11 cellular contexts compared by ENCODE assay signal in the genomic region with DNA sequence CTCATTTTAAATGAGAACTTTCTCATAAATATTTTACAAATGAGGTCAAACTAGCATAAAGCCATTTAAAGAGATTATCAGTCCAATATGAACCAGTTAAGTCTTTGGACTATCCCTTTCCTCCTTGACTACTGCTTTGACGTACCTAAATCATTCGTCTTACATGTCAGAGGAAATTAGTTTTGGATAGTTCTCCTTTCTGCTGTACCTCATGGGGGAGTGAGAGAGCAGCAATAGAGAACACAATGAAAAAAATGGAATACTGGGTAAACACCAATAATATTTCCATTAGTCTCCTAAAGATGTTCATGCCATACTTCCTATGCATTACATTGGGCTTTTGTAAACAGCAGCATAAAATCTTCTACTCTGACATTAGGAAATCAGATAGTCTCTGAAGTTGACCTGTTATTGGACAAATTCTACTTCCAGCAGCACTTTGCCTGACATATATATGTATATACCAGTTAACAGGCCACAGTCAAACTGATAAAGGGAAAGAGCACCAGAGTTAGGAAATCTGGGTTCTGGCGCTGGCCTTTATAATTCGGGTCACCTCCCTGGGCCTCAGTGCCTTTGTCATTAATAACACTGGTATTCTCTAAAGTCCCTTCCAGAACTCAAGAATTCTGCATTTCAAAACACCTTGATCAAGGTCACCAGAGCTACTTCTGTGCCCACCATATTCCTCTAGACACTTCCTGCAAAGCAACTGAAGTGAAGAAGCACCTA. TPM values are rescaled to one million over a fixed set of nuclear protein-coding genes. Genes with fewer than 3 reads are reported as not detected.
DNase-seq lines count a peak whose midpoint lies in the region; ATAC-seq, FAIRE-seq and TF ChIP-seq lines count a peak whose summit lies in the region.
"Had no signal": no experiment of that assay in that cellular context is flagged by ENCODE, and none has a peak within 500 bp of the region (broad histone marks: within the 10 kb centered on the region; RNA-seq: fewer than 3 reads in every experiment).

No MANE protein-coding gene starts in this region.

- H3K9ac ChIP-seq in GM12878 (ENCODE audit: control insufficient read depth, insufficient read depth, low read length), result no peak overlapping the region

- RAD21 ChIA-PET in GM12878 (lab: Charles Lee; ENCODE audit: unreplicated experiment), result interaction anchor here (0.8 to 1.6 kb wide), 4 partner anchors 34 to 156 kb away, joined by 3 to 6 read pairs (median 3); a partner anchor contains a TSS

- DNase-seq in BE2C (no peak), HT-29 (ENCODE audit: low spot score) (peak; percentile 23), GM12878 (ENCODE audit: low read depth, low spot score) (no peak), medulla oblongata (ENCODE audit: extremely low spot score) (peak; percentile 30), DMS114 treated with DMSO at 0.1 percent for 48 hours (lab: John Stamatoyannopoulos, UW; ENCODE audit: unreplicated experiment) (no peak)
- DNase-seq in stimulated activated CD8-positive, alpha-beta memory T cell treated with anti-CD3 and anti-CD28 coated beads, Interleukin-4, amount 100 ng/mL, for 48 hours, result no peak
- DNase-seq: esophagus squamous epithelium, NCI-H524 treated with DMSO at 0.1 percent for 48 hours had no signal

- no peaks in the 10 kb centered on the region for H3K9me3 ChIP-seq in BE2C
- no peaks in the 10 kb centered on the region; the same call in 2 of the 3 replicates for H3K9me3 ChIP-seq in GM12878 (replicated peaks; ENCODE audit: control insufficient read depth, insufficient read depth, low read length)
- H3K9me3 ChIP-seq: esophagus squamous epithelium had no signal

- H4K20me1 ChIP-seq in GM12878 (ENCODE audit: control insufficient read depth, insufficient read depth), result no peaks in the 10 kb centered on the region

- peak; percentile 66 for TF ChIP-seq CTCF in BE2C (IDR thresholded peaks at IDR 0.05; ENCODE audit: low read depth, low read length)
- TF ChIP-seq CTCF in GM12878 (IDR thresholded peaks at IDR 0.05 in 2 of 3, conservative IDR thresholded peaks at IDR 0.05 in 1 of 3; ENCODE audit: control insufficient read depth in 2 of 3, extremely low read depth in 1 of 3, insufficient read depth in 1 of 3, low read depth in 3 of 3, low read length in 3 of 3), result peak in 2 of 3 experiments; percentile 12 to 45; a peak in 4 of 6 replicates

- H3K27me3 ChIP-seq in BE2C (no peaks in the 10 kb centered on the region), GM12878 (replicated peaks in 1 of 2; ENCODE audit: control insufficient read depth in 2 of 2, insufficient read depth in 2 of 2, low read length in 1 of 2) (no peaks in the 10 kb centered on the region)
- H3K27me3 ChIP-seq: esophagus squamous epithelium had no signal

- TF ChIP-seq POLR2A in GM12878 (IDR thresholded peaks at IDR 0.05; ENCODE audit: low read depth, low read length), result no peak

- no TSS peak for BruUV-seq in GM12878 (replicated peaks; lab: Mats Ljungman, UMichigan)

- H3K4me1 ChIP-seq in BE2C, result peaks cover 11% of the 10 kb centered on the region; the same call in 1 of the 2 replicates
- H3K4me1 ChIP-seq in GM12878 (ENCODE audit: control insufficient read depth, insufficient read depth, low read length), result no peaks in the 10 kb centered on the region
- H3K4me1 ChIP-seq: esophagus squamous epithelium had no signal

- H3K27ac ChIP-seq in GM12878 (ENCODE audit: control insufficient read depth, insufficient read depth), result no peak overlapping the region
- H3K27ac ChIP-seq: esophagus squamous epithelium had no signal

- SMC1A ChIA-PET in GM12878 (lab: Charles Lee; ENCODE audit: uncharacterized antibody, unreplicated experiment), result interaction anchor here (0.6 to 3.0 kb wide), 12 partner anchors 12 to 156 kb away, joined by 3 to 8 read pairs (median 3); a partner anchor contains a TSS

- CTCF ChIA-PET in GM12878 (lab: Yijun Ruan, JAX), result interaction anchor here (0.7 to 2.4 kb wide), 6 partner anchors 9 to 156 kb away, joined by 3 to 9 read pairs (median 5); no protein-coding TSS in a partner anchor

- intact Hi-C loops in GM12878 (cut with micrococcal nuclease; ENCODE audit: unreplicated experiment), result no loop called here

- TF ChIP-seq RAD21 in GM12878 (IDR thresholded peaks at IDR 0.05; ENCODE audit: insufficient read depth, low read depth, low read length), result peak; percentile 51

- POLR2A ChIA-PET in GM12878 (lab: Charles Lee), result interaction anchor here (0.5 to 1.2 kb wide), 4 partner anchors 21 to 150 kb away, joined by 3 read pairs; no protein-coding TSS in a partner anchor

- WGBS in GM12878 (ENCODE audit: insufficient coverage, insufficient replicate concordance, low lambda C conversion rate, missing lambda C conversion rate), result 80% methylated on average over 4 of the region's 4 CpGs

- H3K79me2 ChIP-seq in GM12878 (ENCODE audit: control insufficient read depth, insufficient read depth, low read length), result no peaks in the 10 kb centered on the region

- H3K4me3 ChIP-seq in BE2C (ENCODE audit: low read depth, low read length) (no peak overlapping the region), GM12878 (no peak overlapping the region)
- H3K4me3 ChIP-seq: esophagus squamous epithelium, skin epidermis had no signal

- in situ Hi-C loops in GM12878 (cut with MboI), result no loop called here

- no peak overlapping the region for H2AFZ ChIP-seq in GM12878 (ENCODE audit: control insufficient read depth, low read depth, low read length)

- ATAC-seq in GM12878, result peak; percentile 31; the same call in 1 of the 3 replicates
- ATAC-seq in HG03342 (IDR thresholded peaks at IDR 0.05; ENCODE audit: unreplicated experiment), result no peak
- no peak for ATAC-seq in GM18498 (IDR thresholded peaks at IDR 0.05; ENCODE audit: unreplicated experiment)

- no peak overlapping the region for H3K4me2 ChIP-seq in GM12878 (ENCODE audit: control insufficient read depth, insufficient read depth)

- H3K36me3 ChIP-seq in BE2C (peaks cover 34% of the 10 kb centered on the region), GM12878 (ENCODE audit: control insufficient read depth in 2 of 2, insufficient read depth in 2 of 2, low read length in 1 of 2) (peaks cover 5 to 51% of the 10 kb centered on the region in 2 experiments)

- FAIRE-seq in GM12878 (lab: Jason Lieb, UNC), result no peak

- no peak for TF ChIP-seq EP300 in GM12878 (IDR thresholded peaks at IDR 0.05; ENCODE audit: borderline replicate concordance in 1 of 2, control insufficient read depth in 1 of 2, low read depth in 2 of 2, low read length in 2 of 2)

RNA-seq across cellular contexts. Expression of a gene that starts 26.8 kb away (rescaled TPM):
- 107 TPM for polyA plus RNA-seq in BE2C (2012; ENCODE audit: insufficient read depth, insufficient read length, low read depth)
- total RNA-seq in HT-29 (2014; rRNA removed; shearing (Covaris generic)), result 61.0 and 67.0 TPM in 2 replicates
- 48.8 and 57.4 TPM in 2 replicates for total RNA-seq in GM12878 (2013; cell fraction: nucleolus; rRNA removed)
- total RNA-seq in GM12878 (2014; rRNA removed) (55.5 and 59.3 TPM in 2 replicates), GM12878 (2014; rRNA removed; fragmentation: Illumina TruSeq; extraction: Trizol) (52.3 and 55.9 TPM in 2 replicates), GM12878 (2021) (76.3 and 79.7 TPM in 2 replicates)
- polyA plus RNA-seq in GM12878 (2011; ENCODE audit: low read depth), result 46.8 TPM
- polyA plus RNA-seq in GM12878 (2011; rRNA removed) (67.9 and 98.2 TPM in 2 replicates), GM12878 (2014; fragmentation: Illumina TruSeq; extraction: Trizol) (56.7 and 64.3 TPM in 2 replicates), GM12878 (2014; fragmentation: Nextera tagmentation; extraction: Ambion mirVana) (100 to 1,000 TPM; 136 to 146 TPM), GM12878 (2014; rRNA removed) (62.5 and 70.8 TPM in 2 replicates), GM12878 (2016; fragmentation: Nextera tagmentation; extraction: Ambion mirVana) (100 to 1,000 TPM; 138 to 142 TPM)
- polyA plus RNA-seq in GM12878 (2011; cell fraction: cytosol; rRNA removed), result 43.3 and 50.3 TPM in 2 replicates
- 31.7 and 36.5 TPM in 2 replicates for polyA plus RNA-seq in GM12878 (2011; cell fraction: nucleus; rRNA removed)
- 32.6 and 37.3 TPM in 2 replicates for polyA plus RNA-seq in GM12878 (2012)
- 28.7 and 39.7 TPM in 2 replicates for polyA minus RNA-seq in GM12878 (2011; rRNA and poly(A)+ RNA removed)
- polyA minus RNA-seq in GM12878 (2011; cell fraction: cytosol; rRNA and poly(A)+ RNA removed), result 15.9 and 26.4 TPM in 2 replicates
- polyA minus RNA-seq in GM12878 (2011; cell fraction: nucleus; rRNA and poly(A)+ RNA removed), result 26.7 and 37.4 TPM in 2 replicates

RNA-seq across cellular contexts. Expression of a gene that starts 34.3 kb away (rescaled TPM):
- not detected for polyA plus RNA-seq in BE2C (2012; ENCODE audit: insufficient read depth, insufficient read length, low read depth)
- not detected in 2 replicates for total RNA-seq in HT-29 (2014; rRNA removed; shearing (Covaris generic))
- total RNA-seq in GM12878 (2013; cell fraction: nucleolus; rRNA removed), result 691 and 699 TPM in 2 replicates
- 68.7 and 83.3 TPM in 2 replicates for total RNA-seq in GM12878 (2014; rRNA removed)
- total RNA-seq in GM12878 (2014; rRNA removed; fragmentation: Illumina TruSeq; extraction: Trizol), result 64.3 and 70.2 TPM in 2 replicates
- 51.8 and 54.4 TPM in 2 replicates for total RNA-seq in GM12878 (2021)
- polyA plus RNA-seq in GM12878 (2011; ENCODE audit: low read depth), result 39.5 TPM
- 137 and 157 TPM in 2 replicates for polyA plus RNA-seq in GM12878 (2011; rRNA removed)
- 93.0 and 95.1 TPM in 2 replicates for polyA plus RNA-seq in GM12878 (2011; cell fraction: cytosol; rRNA removed)
- polyA plus RNA-seq in GM12878 (2011; cell fraction: nucleus; rRNA removed), result 106 and 129 TPM in 2 replicates
- polyA plus RNA-seq in GM12878 (2012), result 27.9 and 44.5 TPM in 2 replicates
- 61.8 and 81.6 TPM in 2 replicates for polyA plus RNA-seq in GM12878 (2014; fragmentation: Illumina TruSeq; extraction: Trizol)
- polyA plus RNA-seq in GM12878 (2014; fragmentation: Nextera tagmentation; extraction: Ambion mirVana), result 10 to 100 TPM; 42.5 to 54.1 TPM
- 60.9 and 68.5 TPM in 2 replicates for polyA plus RNA-seq in GM12878 (2014; rRNA removed)
- 10 to 100 TPM; 41.4 to 44.5 TPM for polyA plus RNA-seq in GM12878 (2016; fragmentation: Nextera tagmentation; extraction: Ambion mirVana)
- polyA minus RNA-seq in GM12878 (2011; rRNA and poly(A)+ RNA removed), result 272 and 299 TPM in 2 replicates
- 39.7 and 42.1 TPM in 2 replicates for polyA minus RNA-seq in GM12878 (2011; cell fraction: cytosol; rRNA and poly(A)+ RNA removed)
- 126 and 140 TPM in 2 replicates for polyA minus RNA-seq in GM12878 (2011; cell fraction: nucleus; rRNA and poly(A)+ RNA removed)

RNA-seq across cellular contexts. Expression of a gene that starts 54.2 kb away (rescaled TPM):
- polyA plus RNA-seq in BE2C (2012; ENCODE audit: insufficient read depth, insufficient read length, low read depth), result 2.7 TPM
- total RNA-seq in HT-29 (2014; rRNA removed; shearing (Covaris generic)), result 0.65 and 1.0 TPM in 2 replicates
- 31.0 and 32.4 TPM in 2 replicates for total RNA-seq in GM12878 (2013; cell fraction: nucleolus; rRNA removed)
- 15.4 and 17.2 TPM in 2 replicates for total RNA-seq in GM12878 (2014; rRNA removed)
- 12.2 and 13.2 TPM in 2 replicates for total RNA-seq in GM12878 (2014; rRNA removed; fragmentation: Illumina TruSeq; extraction: Trizol)
- 24.9 and 26.0 TPM in 2 replicates for total RNA-seq in GM12878 (2021)
- 11.1 TPM for polyA plus RNA-seq in GM12878 (2011; ENCODE audit: low read depth)
- polyA plus RNA-seq in GM12878 (2011; rRNA removed), result 32.6 and 33.1 TPM in 2 replicates
- 23.1 and 27.0 TPM in 2 replicates for polyA plus RNA-seq in GM12878 (2011; cell fraction: cytosol; rRNA removed)
- polyA plus RNA-seq in GM12878 (2011; cell fraction: nucleus; rRNA removed), result 18.0 and 19.9 TPM in 2 replicates
- polyA plus RNA-seq in GM12878 (2012), result 13.2 and 20.2 TPM in 2 replicates
- 24.5 and 25.8 TPM in 2 replicates for polyA plus RNA-seq in GM12878 (2014; fragmentation: Illumina TruSeq; extraction: Trizol)
- 1 to 10 TPM; 2.3 to 3.7 TPM for polyA plus RNA-seq in GM12878 (2014; fragmentation: Nextera tagmentation; extraction: Ambion mirVana)
- 16.5 and 19.1 TPM in 2 replicates for polyA plus RNA-seq in GM12878 (2014; rRNA removed)
- polyA plus RNA-seq in GM12878 (2016; fragmentation: Nextera tagmentation; extraction: Ambion mirVana), result 10 to 100 TPM; 19.0 to 22.0 TPM
- polyA minus RNA-seq in GM12878 (2011; rRNA and poly(A)+ RNA removed), result 31.7 and 36.9 TPM in 2 replicates
- 10.2 and 11.2 TPM in 2 replicates for polyA minus RNA-seq in GM12878 (2011; cell fraction: cytosol; rRNA and poly(A)+ RNA removed)
- polyA minus RNA-seq in GM12878 (2011; cell fraction: nucleus; rRNA and poly(A)+ RNA removed), result 12.1 and 16.2 TPM in 2 replicates

RNA-seq across cellular contexts. Expression of a gene that starts 56.3 kb away (rescaled TPM):
- polyA plus RNA-seq in BE2C (2012; ENCODE audit: insufficient read depth, insufficient read length, low read depth), result 39.8 TPM
- total RNA-seq in HT-29 (2014; rRNA removed; shearing (Covaris generic)), result 8.1 and 8.6 TPM in 2 replicates
- 118 and 124 TPM in 2 replicates for total RNA-seq in GM12878 (2013; cell fraction: nucleolus; rRNA removed)
- total RNA-seq in GM12878 (2014; rRNA removed) (19.1 and 22.7 TPM in 2 replicates), GM12878 (2014; rRNA removed; fragmentation: Illumina TruSeq; extraction: Trizol) (18.5 and 19.0 TPM in 2 replicates), GM12878 (2021) (20.3 and 27.1 TPM in 2 replicates)
- polyA plus RNA-seq in GM12878 (2011; ENCODE audit: low read depth), result 9.3 TPM
- polyA plus RNA-seq in GM12878 (2011; rRNA removed) (38.3 and 53.7 TPM in 2 replicates), GM12878 (2014; fragmentation: Illumina TruSeq; extraction: Trizol) (19.8 and 22.5 TPM in 2 replicates), GM12878 (2014; fragmentation: Nextera tagmentation; extraction: Ambion mirVana) (10 to 100 TPM; 18.3 to 37.9 TPM), GM12878 (2014; rRNA removed) (13.3 and 16.4 TPM in 2 replicates), GM12878 (2016; fragmentation: Nextera tagmentation; extraction: Ambion mirVana) (10 to 100 TPM; 25.7 to 29.3 TPM)
- polyA plus RNA-seq in GM12878 (2011; cell fraction: cytosol; rRNA removed), result 13.7 and 16.3 TPM in 2 replicates
- polyA plus RNA-seq in GM12878 (2011; cell fraction: nucleus; rRNA removed), result 38.2 and 38.9 TPM in 2 replicates
- 13.3 and 15.9 TPM in 2 replicates for polyA plus RNA-seq in GM12878 (2012)
- polyA minus RNA-seq in GM12878 (2011; rRNA and poly(A)+ RNA removed), result 27.0 and 39.1 TPM in 2 replicates
- 11.4 and 12.6 TPM in 2 replicates for polyA minus RNA-seq in GM12878 (2011; cell fraction: cytosol; rRNA and poly(A)+ RNA removed)
- polyA minus RNA-seq in GM12878 (2011; cell fraction: nucleus; rRNA and poly(A)+ RNA removed), result 21.5 and 37.2 TPM in 2 replicates

Comparison
In these comparisons a context has a peak if more than half of its experiments do, and no peak if none do; other contexts are left out.
1. DNase-seq: peak in HT-29 (single experiment) and medulla oblongata (single experiment); none in BE2C (single experiment), GM12878 (single experiment), DMS114 treated with DMSO at 0.1 percent for 48 hours (single experiment) and stimulated activated CD8-positive, alpha-beta memory T cell treated with anti-CD3 and anti-CD28 coated beads, Interleukin-4, amount 100 ng/mL, for 48 hours (single experiment).
2. RNA of a gene that starts 34.3 kb away (total RNA-seq): 51.8 to 699 TPM in GM12878; not detected in HT-29; every median in the first group is over 10 times any median in the second.